Comparison of ENCODE assay signal across 21 cellular contexts in the genomic region with DNA sequence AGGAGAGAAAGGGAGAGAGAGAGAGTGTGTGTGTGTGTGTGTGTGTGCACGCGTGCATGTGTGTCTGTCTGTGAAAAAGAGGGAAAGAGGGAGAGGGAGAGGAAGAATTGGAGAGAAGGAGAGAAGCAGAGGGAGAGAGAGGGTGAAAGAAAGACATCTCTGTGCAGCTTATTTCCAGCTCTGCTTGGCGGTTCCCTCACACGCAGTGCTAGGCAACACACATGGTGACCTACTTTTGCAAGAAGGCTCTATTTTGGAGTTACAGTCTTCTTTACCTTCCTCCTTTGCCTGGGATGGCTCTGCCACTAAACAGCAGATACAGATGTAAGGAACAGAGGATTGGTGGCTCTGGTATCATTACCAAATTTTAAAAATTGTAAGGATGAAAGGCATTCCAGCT. TPM values are rescaled to one million over a fixed set of nuclear protein-coding genes. Genes with fewer than 3 reads are reported as not detected.
A peak's percentile ranks its signal among the peaks of the same experiment; 100 is the strongest.
DNase-seq lines count a peak whose midpoint lies in the region; ATAC-seq and TF ChIP-seq lines count a peak whose summit lies in the region.
"Had no signal": no experiment of that assay in that cellular context is flagged by ENCODE, and none has a peak within 500 bp of the region (broad histone marks: within the 10 kb centered on the region; RNA-seq: fewer than 3 reads in every experiment).

No MANE protein-coding gene starts in this region.

- TF ChIP-seq CTCF in brain (conservative IDR thresholded peaks at IDR 0.05) (no peak), RWPE1 (conservative IDR thresholded peaks at IDR 0.05; ENCODE audit: low read depth) (no peak)

- H4K20me1 ChIP-seq in BLaER1, result 0 out of 2 replicates have a peak, but pooled peaks cover 7% of the 10 kb centered on the region

- ATAC-seq in HG03457 (IDR thresholded peaks at IDR 0.05; ENCODE audit: unreplicated experiment) (no peak), GM21825 (IDR thresholded peaks at IDR 0.05; ENCODE audit: unreplicated experiment) (no peak)

- H3K27me3 ChIP-seq in BLaER1, result peaks cover 93% of the 10 kb centered on the region

- H3K4me3 Mint-ChIP-seq in brain, result peak overlapping the region in 2 of 5 experiments; percentile 16 to 56
- H3K4me3 Mint-ChIP-seq: CD4-positive, CD25-positive, alpha-beta regulatory T cell had no signal

- peak overlapping the region; percentile 27; the same call in 1 of the 2 replicates for H3K27ac ChIP-seq in BLaER1
- no peak overlapping the region for H3K27ac ChIP-seq in RWPE1

- peaks cover 0 to 10% (median 0%) of the 10 kb centered on the region in 5 experiments for H3K9me3 Mint-ChIP-seq in brain

- H3K36me3 ChIP-seq in BLaER1, result no peaks in the 10 kb centered on the region
- H3K36me3 ChIP-seq: HAP-1 had no signal

- peaks cover 18% of the 10 kb centered on the region for H3K4me1 Mint-ChIP-seq in brain
- H3K4me1 Mint-ChIP-seq: CD4-positive, CD25-positive, alpha-beta regulatory T cell had no signal

- H3K4me2 ChIP-seq in BLaER1, result peak overlapping the region; percentile 14
- H3K4me2 ChIP-seq: SK-N-SH had no signal

- CTCF ChIA-PET in RWPE1 (lab: Yijun Ruan, JAX), result no interaction called here

- H3K27ac Mint-ChIP-seq in brain, result peak overlapping the region in 4 of 5 experiments; percentile 18 to 92 (median 74)
- H3K27ac Mint-ChIP-seq: CD4-positive, CD25-positive, alpha-beta regulatory T cell had no signal

- DNase-seq in inferior parietal cortex (ENCODE audit: extremely low spot score) (peak; percentile 6), retina (peak; percentile 33), NCI-H82 (lab: John Stamatoyannopoulos, UW) (no peak), RWPE1 (ENCODE audit: low spot score) (no peak)
- DNase-seq: AML-193; CD4-positive, CD25-positive, alpha-beta regulatory T cell; COR-L47; DMS 273 treated with DMSO at 0.1 percent for 48 hours; DND-41; MM.1S; NCI-H1092; NCI-H1436 treated with DMSO at 0.1 percent for 48 hours; NCI-H2029 treated with DMSO at 0.1 percent for 48 hours; NCI-H446 treated with DMSO at 0.1 percent for 48 hours; SHP77 treated with DMSO at 0.1 percent for 48 hours; SK-N-SH had no signal

- peaks cover 42% of the 10 kb centered on the region for H3K4me1 ChIP-seq in BLaER1

- H3K9ac ChIP-seq in BLaER1, result peak overlapping the region; percentile 0; the same call in 1 of the 2 replicates
- H3K9ac ChIP-seq: SK-N-SH had no signal

- H3K4me3 ChIP-seq in BLaER1, result no peak overlapping the region
- H3K4me3 ChIP-seq: HAP-1 had no signal

- peaks cover 6% of the 10 kb centered on the region for H3K27me3 Mint-ChIP-seq in brain
- H3K27me3 Mint-ChIP-seq: CD4-positive, CD25-positive, alpha-beta regulatory T cell had no signal

- H3K9me3 ChIP-seq in BLaER1, result no peaks in the 10 kb centered on the region
- H3K9me3 ChIP-seq: HAP-1, SK-N-SH had no signal

- peaks cover 13% of the 10 kb centered on the region for H3K36me3 Mint-ChIP-seq in brain
- H3K36me3 Mint-ChIP-seq: CD4-positive, CD25-positive, alpha-beta regulatory T cell had no signal

- POLR2A ChIA-PET in RWPE1 (lab: Yijun Ruan, JAX; ENCODE audit: low non-redundant PET), result no interaction called here

RNA-seq across cellular contexts. Expression of gene SLC16A2, which starts 40.1 kb away (rescaled TPM):
- 5.7 TPM for polyA plus RNA-seq in brain (ENCODE audit: insufficient read depth, low read depth, low replicate concordance)

Comparison
In these comparisons a context has a peak if more than half of its experiments do, and no peak if none do; other contexts are left out.
1. DNase-seq: peak in inferior parietal cortex (single experiment) and retina (single experiment); none in NCI-H82 (single experiment) and RWPE1 (single experiment).